Comparison of ENCODE assay signal across 12 cellular contexts in genomic region chr4:109967798-109968520, GRCh38. TPM values are rescaled to one million over a fixed set of nuclear protein-coding genes. Genes with fewer than 3 reads are reported as not detected.
A peak's percentile ranks its signal among the peaks of the same experiment; 100 is the strongest.
DNase-seq lines count a peak whose midpoint lies in the region; ATAC-seq and TF ChIP-seq lines count a peak whose summit lies in the region.
"Had no signal": no experiment of that assay in that cellular context is flagged by ENCODE, and none has a peak within 500 bp of the region (broad histone marks: within the 10 kb centered on the region; RNA-seq: fewer than 3 reads in every experiment).

No MANE protein-coding gene starts in this region.

- no peak overlapping the region for H3K4me3 Mint-ChIP-seq in activated CD4-positive, alpha-beta T cell treated with anti-CD3 and anti-CD28 coated beads for 36 hours
- H3K4me3 Mint-ChIP-seq: activated naive CD4-positive, alpha-beta T cell treated with anti-CD3 and anti-CD28 coated beads, Interleukin-2, amount 50 U/mL, for 24 hours; neural crest cell had no signal

- dilution Hi-C loops in mammary epithelial cell (cut with HindIII; ENCODE audit: low sequenced_read_pairs): no loop called here

- no peak overlapping the region for H3K23ac ChIP-seq in neuronal stem cell (ENCODE audit: low read depth, low read length, poor library complexity)

- POLR2A ChIA-PET in activated CD4-positive, alpha-beta T cell treated with anti-CD3 and anti-CD28 coated beads for 36 hours (lab: Charles Lee): interaction anchor here (0.6 to 0.7 kb wide), 2 partner anchors 21 to 389 kb away, joined by 3 read pairs; no protein-coding TSS in a partner anchor

- H3K27ac ChIP-seq in mammary epithelial cell (ENCODE audit: insufficient read depth, low read depth, low read length) (peak overlapping the region; percentile 28), smooth muscle cell (ENCODE audit: low read depth) (peak overlapping the region; percentile 86), neuronal stem cell (replicated peaks; ENCODE audit: low read length) (no peak overlapping the region)

- H3K14ac ChIP-seq in neuronal stem cell (ENCODE audit: low read length): no peak overlapping the region

- H4K20me1 ChIP-seq in mammary epithelial cell (ENCODE audit: insufficient read depth, low read length): no peaks in the 10 kb centered on the region
- H4K20me1 ChIP-seq in smooth muscle cell (ENCODE audit: low read depth): no peaks in the 10 kb centered on the region

- TF ChIP-seq CTCF in mammary epithelial cell (conservative IDR thresholded peaks at IDR 0.05 in 1 of 2, IDR thresholded peaks at IDR 0.05 in 1 of 2; ENCODE audit: extremely low read depth in 1 of 2, insufficient read depth in 1 of 2, low read depth in 1 of 2, low read length in 2 of 2) (no peak), smooth muscle cell (IDR thresholded peaks at IDR 0.05; ENCODE audit: borderline replicate concordance, insufficient read depth, poor library complexity, severe bottlenecking) (no peak)

- H2AFZ ChIP-seq in mammary epithelial cell (ENCODE audit: low read depth, low read length) (no peak overlapping the region), smooth muscle cell (ENCODE audit: low read depth) (no peak overlapping the region), neuronal stem cell (ENCODE audit: low read length) (no peak overlapping the region)

- no peaks in the 10 kb centered on the region for H3K9me3 Mint-ChIP-seq in activated CD4-positive, alpha-beta T cell treated with anti-CD3 and anti-CD28 coated beads for 36 hours (ENCODE audit: low read depth)
- H3K9me3 Mint-ChIP-seq: activated naive CD4-positive, alpha-beta T cell treated with anti-CD3 and anti-CD28 coated beads, Interleukin-2, amount 50 U/mL, for 24 hours; neural crest cell had no signal

- no peak overlapping the region for H2BK15ac ChIP-seq in neuronal stem cell (ENCODE audit: low read length)

- CTCF ChIA-PET in activated CD4-positive, alpha-beta T cell treated with anti-CD3 and anti-CD28 coated beads for 36 hours (lab: Charles Lee): no interaction called here
- CTCF ChIA-PET in mammary epithelial cell (lab: Charles Lee; ENCODE audit: low non-redundant PET): no interaction called here

- peaks cover 15% of the 10 kb centered on the region for H3K4me1 Mint-ChIP-seq in activated CD4-positive, alpha-beta T cell treated with anti-CD3 and anti-CD28 coated beads for 36 hours
- H3K4me1 Mint-ChIP-seq: neural crest cell had no signal

- no peaks in the 10 kb centered on the region for H3K79me1 ChIP-seq in neuronal stem cell (ENCODE audit: low read depth, low read length)

- no peak for DNase-seq in activated CD4-positive, alpha-beta T cell treated with anti-CD3 and anti-CD28 coated beads for 36 hours
- DNase-seq in activated CD4-positive, alpha-beta T cell treated with anti-CD3 and anti-CD28 coated beads, Interleukin-2, amount 50 U/mL, for 1 hour: no peak
- peak; percentile 86 for DNase-seq in HT-29 (ENCODE audit: low spot score)
- DNase-seq in mammary epithelial cell: peak; percentile 86
- DNase-seq in smooth muscle cell (lab: John Stamatoyannopoulos, UW; ENCODE audit: unreplicated experiment): no peak
- no peak for DNase-seq in neuronal stem cell (ENCODE audit: low spot score)
- DNase-seq: NCI-H2029 treated with DMSO at 0.1 percent for 48 hours, SW 1271 had no signal

- H2BK12ac ChIP-seq in neuronal stem cell (ENCODE audit: low read length): no peak overlapping the region

- H3K4me3 ChIP-seq in mammary epithelial cell (replicated peaks in 1 of 3; ENCODE audit: insufficient read depth in 1 of 3, low read depth in 2 of 3, low read length in 3 of 3) (no peak overlapping the region), smooth muscle cell (no peak overlapping the region), neuronal stem cell (ENCODE audit: low read length in 2 of 2) (no peak overlapping the region)

- intact Hi-C loops in activated CD4-positive, alpha-beta T cell treated with anti-CD3 and anti-CD28 coated beads for 36 hours (cut with DNase I, micrococcal nuclease): loop anchor here in 1 of 2 experiments (1.0 kb wide), 1 partner anchor 20 kb away; no protein-coding TSS in a partner anchor
- intact Hi-C loops in mammary epithelial cell (cut with micrococcal nuclease): no loop called here

- H3K36me3 ChIP-seq in mammary epithelial cell (ENCODE audit: insufficient read depth, low read length): no peaks in the 10 kb centered on the region
- H3K36me3 ChIP-seq in smooth muscle cell (ENCODE audit: low read depth): no peaks in the 10 kb centered on the region
- peaks cover 0 to 3% of the 10 kb centered on the region in 2 donors for H3K36me3 ChIP-seq in neuronal stem cell (replicated peaks in 1 of 2; ENCODE audit: control insufficient read depth in 2 of 2, insufficient read depth in 2 of 2, low read length in 2 of 2)

- peak; percentile 93 for ATAC-seq in activated CD4-positive, alpha-beta T cell treated with anti-CD3 and anti-CD28 coated beads for 36 hours
- no peak for ATAC-seq in HG02623 (IDR thresholded peaks at IDR 0.05; ENCODE audit: unreplicated experiment)
- ATAC-seq in GM21367 (IDR thresholded peaks at IDR 0.05; ENCODE audit: unreplicated experiment): no peak

- H3K79me2 ChIP-seq in mammary epithelial cell (ENCODE audit: insufficient read depth, low read length): no peaks in the 10 kb centered on the region
- H3K79me2 ChIP-seq in smooth muscle cell (ENCODE audit: low read depth): no peaks in the 10 kb centered on the region

- H3K36me3 Mint-ChIP-seq in activated CD4-positive, alpha-beta T cell treated with anti-CD3 and anti-CD28 coated beads for 36 hours (ENCODE audit: low read depth): no peaks in the 10 kb centered on the region
- H3K36me3 Mint-ChIP-seq: activated naive CD4-positive, alpha-beta T cell treated with anti-CD3 and anti-CD28 coated beads, Interleukin-2, amount 50 U/mL, for 24 hours had no signal

- H3K9ac ChIP-seq in mammary epithelial cell (ENCODE audit: insufficient read depth, low read length) (no peak overlapping the region), smooth muscle cell (ENCODE audit: low read depth) (peak overlapping the region; percentile 29), neuronal stem cell (ENCODE audit: low read depth, low read length, poor library complexity) (no peak overlapping the region)

- no peak overlapping the region for H3K18ac ChIP-seq in neuronal stem cell (ENCODE audit: low read length)

- H3K27me3 ChIP-seq in mammary epithelial cell (ENCODE audit: insufficient read depth, low read length) (no peaks in the 10 kb centered on the region), smooth muscle cell (ENCODE audit: low read depth) (no peaks in the 10 kb centered on the region), neuronal stem cell (ENCODE audit: control insufficient read depth in 3 of 3, insufficient read depth in 3 of 3, low read depth in 1 of 3, low read length in 3 of 3) (no peaks in the 10 kb centered on the region)

- peaks cover 23% of the 10 kb centered on the region for H3K4me1 ChIP-seq in mammary epithelial cell (ENCODE audit: insufficient read depth, low read length)
- H3K4me1 ChIP-seq in smooth muscle cell (ENCODE audit: low read depth): peaks cover 3% of the 10 kb centered on the region
- H3K4me1 ChIP-seq in neuronal stem cell (ENCODE audit: control insufficient read depth in 2 of 2, insufficient read depth in 1 of 2, low read depth in 1 of 2, low read length in 2 of 2): peaks cover 0 to 3% of the 10 kb centered on the region in 2 donors

- no peak overlapping the region for H2AK5ac ChIP-seq in neuronal stem cell (ENCODE audit: low read depth, low read length)

- H4K91ac ChIP-seq in neuronal stem cell (ENCODE audit: low read depth, low read length, poor library complexity): no peak overlapping the region

- H3K27ac Mint-ChIP-seq in activated CD4-positive, alpha-beta T cell treated with anti-CD3 and anti-CD28 coated beads for 36 hours: no peak overlapping the region
- H3K27ac Mint-ChIP-seq: activated naive CD4-positive, alpha-beta T cell treated with anti-CD3 and anti-CD28 coated beads, Interleukin-2, amount 50 U/mL, for 24 hours had no signal

- no peaks in the 10 kb centered on the region for H3K9me3 ChIP-seq in mammary epithelial cell (replicated peaks; ENCODE audit: insufficient read depth, low read length)
- no peaks in the 10 kb centered on the region for H3K9me3 ChIP-seq in smooth muscle cell (replicated peaks; ENCODE audit: low read depth)
- no peaks in the 10 kb centered on the region for H3K9me3 ChIP-seq in neuronal stem cell (replicated peaks in 1 of 2; ENCODE audit: control insufficient read depth in 2 of 2, insufficient read depth in 1 of 2, low read depth in 1 of 2, low read length in 2 of 2)

- WGBS in mammary epithelial cell (ENCODE audit: low coverage, missing lambda C conversion rate): 94% methylated on average over 5 of the region's 5 CpGs
- WGBS in smooth muscle cell (ENCODE audit: low lambda C conversion rate): 86% methylated on average over 5 of the region's 5 CpGs
- WGBS in neuronal stem cell (ENCODE audit: extremely low coverage in 2 of 2, insufficient read length in 2 of 2, insufficient replicate concordance in 1 of 2), 2 donors: no CpG with 5 or more reads among the region's 5 CpGs

- in situ Hi-C loops in mammary epithelial cell (cut with MboI; ENCODE audit: low sequenced_read_pairs in 2 of 2): loop anchor here (25.0 kb wide), 2 partner anchors 256 to 431 kb away; partner anchors contain the start of gene CASP6 (in 1 of the 2)

- H3K4me2 ChIP-seq in mammary epithelial cell (ENCODE audit: insufficient read depth, low read depth, low read length) (peak overlapping the region; percentile 67), smooth muscle cell (peak overlapping the region; percentile 67), neuronal stem cell (ENCODE audit: insufficient read depth, low read length, poor library complexity, severe bottlenecking) (no peak overlapping the region)

- H4K8ac ChIP-seq in neuronal stem cell (ENCODE audit: low read depth, low read length): no peak overlapping the region

- H3K4ac ChIP-seq in neuronal stem cell (ENCODE audit: low read length): no peak overlapping the region

- H3K27me3 Mint-ChIP-seq in activated CD4-positive, alpha-beta T cell treated with anti-CD3 and anti-CD28 coated beads for 36 hours: peaks cover 11% of the 10 kb centered on the region

- H2BK120ac ChIP-seq in neuronal stem cell (ENCODE audit: low read depth, low read length): no peak overlapping the region

- H2BK5ac ChIP-seq in neuronal stem cell (ENCODE audit: low read length): no peak overlapping the region

- no peaks in the 10 kb centered on the region for H3F3A ChIP-seq in smooth muscle cell (ENCODE audit: low read depth)

- no TSS peak for BruUV-seq in mammary epithelial cell (replicated peaks; lab: Mats Ljungman, UMichigan)

RNA-seq across cellular contexts. Expression of gene EGF, which starts 55.3 kb away (rescaled TPM):
- under 1 TPM in 1 of 2 experiments, not detected in 1; 0.34 TPM for total RNA-seq in activated CD4-positive, alpha-beta T cell treated with anti-CD3 and anti-CD28 coated beads for 36 hours
- 0.68 and 1.0 TPM in 2 replicates for total RNA-seq in HT-29 (2014; rRNA removed; shearing (Covaris generic))
- total RNA-seq in mammary epithelial cell (1 to 10 TPM in 1 of 2 donors, under 1 TPM in 1; 0.12 to 4.7 TPM), smooth muscle cell (9.5 and 15.2 TPM in 2 replicates)
- polyA plus RNA-seq in mammary epithelial cell (0.41 TPM), smooth muscle cell (0.72 and 2.0 TPM in 2 replicates)
- not detected for polyA minus RNA-seq in mammary epithelial cell
- polyA plus RNA-seq in neuronal stem cell (2013, experiment 1 of 2): 12.8 TPM
- 13.1 TPM for polyA plus RNA-seq in neuronal stem cell (2013, experiment 2 of 2)

Comparison
In these comparisons a context has a peak if more than half of its experiments do, and no peak if none do; other contexts are left out.
1. DNase-seq: peak in HT-29 (single experiment) and mammary epithelial cell (single experiment); none in activated CD4-positive, alpha-beta T cell treated with anti-CD3 and anti-CD28 coated beads for 36 hours (single experiment), activated CD4-positive, alpha-beta T cell treated with anti-CD3 and anti-CD28 coated beads, Interleukin-2, amount 50 U/mL, for 1 hour (single experiment), smooth muscle cell (single experiment) and neuronal stem cell (single experiment).